In genomic region chr4:109359040-109359646, GRCh38 we compare ENCODE assay signal across 12 cellular contexts. TPM values are rescaled to one million over a fixed set of nuclear protein-coding genes. Genes with fewer than 3 reads are reported as not detected.
DNase-seq lines count a peak whose midpoint lies in the region; ATAC-seq and TF ChIP-seq lines count a peak whose summit lies in the region.
"Had no signal": no experiment of that assay in that cellular context is flagged by ENCODE, and none has a peak within 500 bp of the region (broad histone marks: within the 10 kb centered on the region; RNA-seq: fewer than 3 reads in every experiment).

No MANE protein-coding gene starts in this region.

- peaks cover 6% of the 10 kb centered on the region for H3K27me3 ChIP-seq in DND-41 (ENCODE audit: insufficient read depth, low read length, poor library complexity)
- H3K27me3 ChIP-seq: SJSA1, upper lobe of right lung had no signal

- H3K4me2 ChIP-seq in DND-41 (ENCODE audit: insufficient read depth, low read length): no peak overlapping the region; the same call in 1 of the 2 replicates

- no peaks in the 10 kb centered on the region; the same call in 1 of the 2 replicates for H4K20me1 ChIP-seq in DND-41 (ENCODE audit: insufficient read depth, low read length)

- no peaks in the 10 kb centered on the region for H3K79me2 ChIP-seq in DND-41 (ENCODE audit: insufficient read depth, low read length)

- DNase-seq in DND-41 (peak; percentile 57), astrocyte of the hippocampus (ENCODE audit: low read depth, low spot score) (peak; percentile 11), posterior vena cava (ENCODE audit: low spot score) (no peak), HuH-7 (ENCODE audit: low spot score) (no peak), NCI-H2227 treated with DMSO at 0.1 percent for 48 hours (lab: John Stamatoyannopoulos, UW) (no peak)
- DNase-seq: NCI-H2107, upper lobe of right lung had no signal

- intact Hi-C loops in posterior vena cava (cut with DNase I): no loop called here

- no peak overlapping the region for H3K9ac ChIP-seq in DND-41 (ENCODE audit: low read depth, low read length)

- H3K4me1 ChIP-seq in DND-41 (ENCODE audit: insufficient read depth, low read length): peaks cover 20% of the 10 kb centered on the region
- H3K4me1 ChIP-seq: SJSA1, upper lobe of right lung had no signal

- H3K4me3 ChIP-seq in DND-41 (ENCODE audit: low read depth in 1 of 2, low read length in 2 of 2): no peak overlapping the region
- H3K4me3 ChIP-seq: SJSA1, upper lobe of right lung had no signal

- H2AFZ ChIP-seq in DND-41 (ENCODE audit: low read depth, low read length): no peak overlapping the region

- TF ChIP-seq CTCF in DND-41 (IDR thresholded peaks at IDR 0.05; ENCODE audit: borderline replicate concordance, extremely low read depth, low read length, poor library complexity, severe bottlenecking): no peak

- ATAC-seq in DND-41 (ENCODE audit: insufficient read depth, low read depth): peak; percentile 98
- peak; percentile 81 for ATAC-seq in GM19467 (IDR thresholded peaks at IDR 0.05; ENCODE audit: unreplicated experiment)
- peak; percentile 84 for ATAC-seq in HG03460 (IDR thresholded peaks at IDR 0.05; ENCODE audit: unreplicated experiment)
- ATAC-seq in HG02885 (IDR thresholded peaks at IDR 0.05; ENCODE audit: poor library complexity, unreplicated experiment): no peak
- ATAC-seq: upper lobe of right lung had no signal

- 0 out of 2 replicates have a peak overlapping the region, but pooled peaks have one; percentile 24 for H3K27ac ChIP-seq in DND-41 (ENCODE audit: low read length)
- H3K27ac ChIP-seq: neutrophil, SJSA1, upper lobe of right lung had no signal

- no peaks in the 10 kb centered on the region for H3K36me3 ChIP-seq in DND-41 (ENCODE audit: insufficient read depth, low read length)
- H3K36me3 ChIP-seq: neutrophil, SJSA1, upper lobe of right lung had no signal

- H3K9me3 ChIP-seq in DND-41 (ENCODE audit: insufficient read depth, low read length, severe bottlenecking): peaks cover 4% of the 10 kb centered on the region
- H3K9me3 ChIP-seq: neutrophil, SJSA1, upper lobe of right lung had no signal

RNA-seq across cellular contexts. Expression of gene COL25A1, which starts 56.7 kb away (rescaled TPM):
- 1 to 10 TPM; 1.0 to 1.1 TPM for total RNA-seq in posterior vena cava

Comparison
In these comparisons a context has a peak if more than half of its experiments do, and no peak if none do; other contexts are left out.
1. DNase-seq: peak in DND-41 (single experiment) and astrocyte of the hippocampus (single experiment); none in posterior vena cava (single experiment), HuH-7 (single experiment) and NCI-H2227 treated with DMSO at 0.1 percent for 48 hours (single experiment).